ENCODE assay signal across 19 cellular contexts in genomic region chr3:100165926-100166550, GRCh38. TPM values are rescaled to one million over a fixed set of nuclear protein-coding genes. Genes with fewer than 3 reads are reported as not detected.
DNase-seq lines count a peak whose midpoint lies in the region; ATAC-seq and TF ChIP-seq lines count a peak whose summit lies in the region.
"Had no signal": no experiment of that assay in that cellular context is flagged by ENCODE, and none has a peak within 500 bp of the region (broad histone marks: within the 10 kb centered on the region; RNA-seq: fewer than 3 reads in every experiment).

No MANE protein-coding gene starts in this region.

- no peaks in the 10 kb centered on the region for H3K4me1 Mint-ChIP-seq in activated T-helper 2 cell treated with anti-CD3 and anti-CD28 coated beads, Interferon-gamma antibody, Interleukin-2, Interleukin-4, amounts not matched to agents 10 μg/mL and 5 μg/mL and 100 μg/mL, durations not matched to agents 14 hours and 24 hours and 36 hours (ENCODE audit: low read depth)
- H3K4me1 Mint-ChIP-seq: CD4-positive, CD25-positive, alpha-beta regulatory T cell; CD8-positive, alpha-beta memory T cell; H9; IgD-negative memory B cell had no signal

- no peaks in the 10 kb centered on the region; the same call in 1 of the 2 replicates for H3K9me3 ChIP-seq in PC-9 (ENCODE audit: insufficient read depth, low read depth)
- no peaks in the 10 kb centered on the region for H3K9me3 ChIP-seq in ascending aorta
- H3K9me3 ChIP-seq in HAP-1, result no peaks in the 10 kb centered on the region
- H3K9me3 ChIP-seq: BE2C had no signal

- H2AFZ ChIP-seq in PC-9, result no peak overlapping the region

- H3K4me3 ChIP-seq in PC-9 (no peak overlapping the region), ascending aorta (no peak overlapping the region), HAP-1 (no peak overlapping the region)

- TF ChIP-seq CTCF in PC-9 (conservative IDR thresholded peaks at IDR 0.05), result no peak
- no peak for TF ChIP-seq CTCF in ascending aorta (IDR thresholded peaks at IDR 0.05)

- no TSS peak for BruUV-seq in PC-9 (replicated peaks; lab: Mats Ljungman, UMichigan)

- H4K20me1 ChIP-seq in PC-9 (ENCODE audit: insufficient read depth), result no peaks in the 10 kb centered on the region

- intact Hi-C loops in PC-9 (cut with micrococcal nuclease; ENCODE audit: unreplicated experiment), result loop anchor here (10.0 kb wide), 1 partner anchor 321 kb away; no protein-coding TSS in a partner anchor
- intact Hi-C loops in ascending aorta (cut with DNase I), result loop anchor here (5.0 kb wide), 2 partner anchors 46 to 81 kb away; no protein-coding TSS in a partner anchor
- intact Hi-C loops in activated T-helper 2 cell treated with anti-CD3 and anti-CD28 coated beads, Interferon-gamma antibody, Interleukin-2, Interleukin-4, amounts not matched to agents 10 μg/mL and 5 μg/mL and 100 μg/mL, durations not matched to agents 14 hours and 24 hours and 36 hours (cut with micrococcal nuclease), result no loop called here

- H3K9me2 ChIP-seq in PC-9 (ENCODE audit: insufficient read depth), result no peaks in the 10 kb centered on the region

- H3K36me3 Mint-ChIP-seq in activated T-helper 2 cell treated with anti-CD3 and anti-CD28 coated beads, Interferon-gamma antibody, Interleukin-2, Interleukin-4, amounts not matched to agents 10 μg/mL and 5 μg/mL and 100 μg/mL, durations not matched to agents 14 hours and 24 hours and 36 hours (ENCODE audit: low read depth), result peaks cover 22% of the 10 kb centered on the region

- H3K27me3 ChIP-seq in PC-9 (ENCODE audit: insufficient read depth, low read depth) (no peaks in the 10 kb centered on the region), ascending aorta (no peaks in the 10 kb centered on the region), HAP-1 (ENCODE audit: low read depth) (no peaks in the 10 kb centered on the region)
- H3K27me3 ChIP-seq: BE2C had no signal

- no peaks in the 10 kb centered on the region for H3K27me3 Mint-ChIP-seq in activated T-helper 2 cell treated with anti-CD3 and anti-CD28 coated beads, Interferon-gamma antibody, Interleukin-2, Interleukin-4, amounts not matched to agents 10 μg/mL and 5 μg/mL and 100 μg/mL, durations not matched to agents 14 hours and 24 hours and 36 hours (ENCODE audit: low read depth)
- H3K27me3 Mint-ChIP-seq: CD4-positive, CD25-positive, alpha-beta regulatory T cell; CD8-positive, alpha-beta memory T cell; IgD-negative memory B cell had no signal

- H3K4me1 ChIP-seq in PC-9 (replicated peaks; ENCODE audit: insufficient read depth) (peaks cover 19% of the 10 kb centered on the region), ascending aorta (peaks cover 7 to 64% of the 10 kb centered on the region in 2 donors), HAP-1 (peaks cover 3% of the 10 kb centered on the region; the same call in 1 of the 2 replicates)

- no peak overlapping the region for H3K27ac Mint-ChIP-seq in activated T-helper 2 cell treated with anti-CD3 and anti-CD28 coated beads, Interferon-gamma antibody, Interleukin-2, Interleukin-4, amounts not matched to agents 10 μg/mL and 5 μg/mL and 100 μg/mL, durations not matched to agents 14 hours and 24 hours and 36 hours
- H3K27ac Mint-ChIP-seq: CD4-positive, CD25-positive, alpha-beta regulatory T cell; H9; HFFc6 had no signal

- DNase-seq in PC-9 (peak in 1 of 2 experiments; percentile 84), ascending aorta (ENCODE audit: low spot score in 2 of 2) (no peak), renal cortical epithelial cell (ENCODE audit: low read depth) (peak; percentile 7), HAP-1 (ENCODE audit: low spot score in 2 of 2) (no peak)
- DNase-seq in activated T-helper 2 cell treated with anti-CD3 and anti-CD28 coated beads, Interferon-gamma antibody, Interleukin-2, Interleukin-4, amounts not matched to agents 10 μg/mL and 5 μg/mL and 100 μg/mL, durations not matched to agents 14 hours and 24 hours and 36 hours (ENCODE audit: low spot score), result no peak
- DNase-seq: ACHN; BE2C; C1 segment of cervical spinal cord; CD4-positive, CD25-positive, alpha-beta regulatory T cell; CD8-positive, alpha-beta memory T cell; COR-L47; DMS 273 treated with DMSO at 0.1 percent for 48 hours; H9; HFFc6; KBM-7 had no signal

- H3K4me3 Mint-ChIP-seq in activated T-helper 2 cell treated with anti-CD3 and anti-CD28 coated beads, Interferon-gamma antibody, Interleukin-2, Interleukin-4, amounts not matched to agents 10 μg/mL and 5 μg/mL and 100 μg/mL, durations not matched to agents 14 hours and 24 hours and 36 hours (ENCODE audit: low read depth), result no peak overlapping the region
- H3K4me3 Mint-ChIP-seq: CD4-positive, CD25-positive, alpha-beta regulatory T cell; CD8-positive, alpha-beta memory T cell; H9; HFFc6; IgD-negative memory B cell had no signal

- peak overlapping the region; percentile 42 for H3K27ac ChIP-seq in PC-9
- peak overlapping the region; percentile 91 to 92 for H3K27ac ChIP-seq in ascending aorta

- H3K4me2 ChIP-seq in PC-9, result peak overlapping the region; percentile 3; the same call in 1 of the 2 replicates

- CTCF ChIA-PET in PC-9 (lab: Charles Lee), result no interaction called here

- peaks cover 6% of the 10 kb centered on the region; the same call in 1 of the 2 replicates for H3F3A ChIP-seq in PC-9 (ENCODE audit: insufficient read depth, low read depth)

- H3K36me3 ChIP-seq in PC-9 (ENCODE audit: low read depth) (peaks cover 27% of the 10 kb centered on the region), ascending aorta (no peaks in the 10 kb centered on the region), HAP-1 (replicated peaks) (no peaks in the 10 kb centered on the region)
- H3K36me3 ChIP-seq: BE2C had no signal

- ATAC-seq in HG03469 (IDR thresholded peaks at IDR 0.05; ENCODE audit: unreplicated experiment) (no peak), HG02938 (IDR thresholded peaks at IDR 0.05; ENCODE audit: unreplicated experiment) (no peak)
- ATAC-seq: HepG2 had no signal

- in situ Hi-C loops in HAP-1 (cut with MboI; ENCODE audit: low sequenced_read_pairs), result no loop called here

- H3K9me3 Mint-ChIP-seq in activated T-helper 2 cell treated with anti-CD3 and anti-CD28 coated beads, Interferon-gamma antibody, Interleukin-2, Interleukin-4, amounts not matched to agents 10 μg/mL and 5 μg/mL and 100 μg/mL, durations not matched to agents 14 hours and 24 hours and 36 hours, result no peaks in the 10 kb centered on the region
- H3K9me3 Mint-ChIP-seq: CD8-positive, alpha-beta memory T cell; H9; HFFc6; IgD-negative memory B cell had no signal

- POLR2A ChIA-PET in PC-9 (lab: Charles Lee; ENCODE audit: unreplicated experiment), result no interaction called here

- H3K79me2 ChIP-seq in PC-9 (ENCODE audit: low read depth), result no peaks in the 10 kb centered on the region

RNA-seq across cellular contexts. Expression of gene FILIP1L, which starts 51.7 kb away (rescaled TPM):
- total RNA-seq in PC-9 (2021), result 12.0 and 16.8 TPM in 2 replicates
- 106 TPM for total RNA-seq in ascending aorta
- total RNA-seq in renal cortical epithelial cell, result 18.9 and 111 TPM in 2 replicates
- 4.5 TPM in 2 replicates for total RNA-seq in activated T-helper 2 cell treated with anti-CD3 and anti-CD28 coated beads, Interferon-gamma antibody, Interleukin-2, Interleukin-4, amounts not matched to agents 10 μg/mL and 5 μg/mL and 100 μg/mL, durations not matched to agents 14 hours and 24 hours and 36 hours
